In genomic region chr3:148400754-148401153, GRCh38 we compare ENCODE assay signal across 23 cellular contexts.
DNase-seq lines count a peak whose midpoint lies in the region; ATAC-seq and TF ChIP-seq lines count a peak whose summit lies in the region.
"Had no signal": no experiment of that assay in that cellular context is flagged by ENCODE, and none has a peak within 500 bp of the region (broad histone marks: within the 10 kb centered on the region; RNA-seq: fewer than 3 reads in every experiment).

No MANE protein-coding gene starts in this region.

- TF ChIP-seq CTCF in AG10803 (conservative IDR thresholded peaks at IDR 0.05; ENCODE audit: low read length): no peak

- ATAC-seq in HG03280 (IDR thresholded peaks at IDR 0.05; ENCODE audit: unreplicated experiment): no peak
- ATAC-seq: GM12878 had no signal

- DNase-seq in AG10803 (ENCODE audit: low read depth) (peak; percentile 3), HCEC 1CT (peak; percentile 75), fibroblast of gingiva (ENCODE audit: low read depth) (peak; percentile 58), skeletal muscle cell (ENCODE audit: low read depth) (peak; percentile 41), NCI-H2196 treated with DMSO at 0.1 percent for 48 hours (lab: John Stamatoyannopoulos, UW; ENCODE audit: unreplicated experiment) (no peak), NCI-H345 (lab: John Stamatoyannopoulos, UW) (no peak), AG20443 (ENCODE audit: low spot score) (no peak)
- DNase-seq: ACHN; BE2C; Calu3; CD4-positive, alpha-beta T cell; DMS79; HFFc6; MG63; NCI-H1092; NCI-H146; NCI-H2081; NCI-H510A treated with DMSO at 0.1 percent for 48 hours; NCI-H82; PC-9 had no signal

- no peak overlapping the region for H3K4me3 ChIP-seq in AG10803 (ENCODE audit: low read length)
- no peak overlapping the region for H3K4me3 ChIP-seq in skeletal muscle cell (ENCODE audit: low read depth, low read length)
- H3K4me3 ChIP-seq: GM12878, MG63, PC-9, SJSA1 had no signal

Comparison
In these comparisons a context has a peak if more than half of its experiments do, and no peak if none do; other contexts are left out.
1. DNase-seq: peak in AG10803 (single experiment), HCEC 1CT (single experiment), fibroblast of gingiva (single experiment) and skeletal muscle cell (single experiment); none in NCI-H2196 treated with DMSO at 0.1 percent for 48 hours (single experiment), NCI-H345 (single experiment) and AG20443 (single experiment).